In genomic region chr6:139290787-139291294, GRCh38 we compare ENCODE assay signal across 8 cellular contexts. TPM values are rescaled to one million over a fixed set of nuclear protein-coding genes. Genes with fewer than 3 reads are reported as not detected.
A peak's percentile ranks its signal among the peaks of the same experiment; 100 is the strongest.
DNase-seq lines count a peak whose midpoint lies in the region; ATAC-seq and TF ChIP-seq lines count a peak whose summit lies in the region.

No MANE protein-coding gene starts in this region.

- H3K4me1 ChIP-seq in CD8-positive, alpha-beta memory T cell (ENCODE audit: insufficient read depth, low read length), result peaks cover 43% of the 10 kb centered on the region
- peaks cover 3 to 55% (median 31%) of the 10 kb centered on the region in 12 donors for H3K4me1 ChIP-seq in heart left ventricle

- H3K9me3 ChIP-seq in CD8-positive, alpha-beta memory T cell (ENCODE audit: low read length), result no peaks in the 10 kb centered on the region
- no peaks in the 10 kb centered on the region for H3K9me3 ChIP-seq in T-helper 17 cell (ENCODE audit: control insufficient read depth, low read length, poor library complexity, severe bottlenecking)
- H3K9me3 ChIP-seq in heart left ventricle, result no peaks in the 10 kb centered on the region

- H3K4me1 Mint-ChIP-seq in CD8-positive, alpha-beta memory T cell, result peaks cover 56 to 74% (median 67%) of the 10 kb centered on the region in 3 donors
- peaks cover 39% of the 10 kb centered on the region for H3K4me1 Mint-ChIP-seq in T-helper 17 cell

- no peaks in the 10 kb centered on the region for H3K36me3 ChIP-seq in CD8-positive, alpha-beta memory T cell (ENCODE audit: insufficient read depth, low read length)
- H3K36me3 ChIP-seq in heart left ventricle, result peaks cover 0 to 14% (median 0%) of the 10 kb centered on the region in 9 donors

- peaks cover 0 to 2% of the 10 kb centered on the region in 2 donors for H3K27me3 Mint-ChIP-seq in CD8-positive, alpha-beta memory T cell
- no peaks in the 10 kb centered on the region for H3K27me3 Mint-ChIP-seq in T-helper 17 cell

- H3K4me3 Mint-ChIP-seq in CD8-positive, alpha-beta memory T cell, result peak overlapping the region; percentile 73 to 91 (median 85)
- peak overlapping the region; percentile 84 for H3K4me3 Mint-ChIP-seq in T-helper 17 cell

- TF ChIP-seq CTCF in heart left ventricle (IDR thresholded peaks at IDR 0.05), result no peak

- intact Hi-C loops in heart left ventricle (cut with DNase I), result loop anchor here in 4 of 10 donors (2.0 to 5.0 kb wide), 4 partner anchors 39 to 154 kb away; partner anchors contain the start of gene HECA (in 2 of the 4)

- CTCF ChIA-PET in CD8-positive, alpha-beta memory T cell (lab: Charles Lee), result interaction anchor here (1.1 to 4.6 kb wide), 11 partner anchors 21 to 303 kb away, joined by 3 to 23 read pairs (median 11); partner anchors contain the start of genes CITED2 and REPS1

- ATAC-seq in GM19328 (IDR thresholded peaks at IDR 0.05; ENCODE audit: unreplicated experiment), result peak; percentile 77
- ATAC-seq in HG03280 (IDR thresholded peaks at IDR 0.05; ENCODE audit: unreplicated experiment), result peak; percentile 77
- peak; percentile 66 for ATAC-seq in T-helper 17 cell
- ATAC-seq in heart left ventricle, result peak; percentile 76 to 88 (median 87)

- peak in 4 of 5 donors; percentile 3 to 81 (median 64) for DNase-seq in CD8-positive, alpha-beta memory T cell
- no peak for DNase-seq in T-helper 17 cell
- DNase-seq in heart left ventricle, result peak in 4 of 5 donors; percentile 29 to 62 (median 41)
- DNase-seq in NCI-H2029 treated with DMSO at 0.1 percent for 48 hours (lab: John Stamatoyannopoulos, UW), result no peak
- no peak for DNase-seq in NCI-H226

- peak overlapping the region; percentile 84 to 98 (median 96) for H3K27ac Mint-ChIP-seq in CD8-positive, alpha-beta memory T cell
- peak overlapping the region; percentile 94 for H3K27ac Mint-ChIP-seq in T-helper 17 cell

- peak overlapping the region; percentile 77 for H3K27ac ChIP-seq in CD8-positive, alpha-beta memory T cell (ENCODE audit: low read depth, low read length)
- H3K27ac ChIP-seq in heart left ventricle (peak overlapping the region; percentile 78 to 94 (median 88)), skin epidermis (peak overlapping the region; percentile 35 to 89 (median 76))

- WGBS in heart left ventricle, 4 donors, result 0 to 3% (median 1%) methylated on average over 4 of the region's 4 CpGs

- POLR2A ChIA-PET in CD8-positive, alpha-beta memory T cell (lab: Charles Lee), result interaction anchor here (0.6 to 3.0 kb wide), 9 partner anchors 10 to 249 kb away, joined by 3 to 35 read pairs (median 3); partner anchors contain the start of gene CITED2

- peaks cover 0 to 2% (median 0%) of the 10 kb centered on the region in 5 donors for H3K9me3 Mint-ChIP-seq in CD8-positive, alpha-beta memory T cell

- H3K4me3 ChIP-seq in CD8-positive, alpha-beta memory T cell (ENCODE audit: low read length), result peak overlapping the region; percentile 42
- H3K4me3 ChIP-seq in heart left ventricle (peak overlapping the region in 11 of 12 donors; percentile 16 to 62 (median 48)), skin epidermis (no peak overlapping the region)

- peaks cover 2 to 8% (median 3%) of the 10 kb centered on the region in 3 donors for H3K36me3 Mint-ChIP-seq in CD8-positive, alpha-beta memory T cell
- H3K36me3 Mint-ChIP-seq in T-helper 17 cell (ENCODE audit: low read depth), result no peaks in the 10 kb centered on the region

- TF ChIP-seq POLR2A in heart left ventricle (IDR thresholded peaks at IDR 0.05), result no peak

- no peaks in the 10 kb centered on the region for H3K27me3 ChIP-seq in CD8-positive, alpha-beta memory T cell (ENCODE audit: insufficient read depth, low read length, poor library complexity, severe bottlenecking)
- no peaks in the 10 kb centered on the region for H3K27me3 ChIP-seq in heart left ventricle

RNA-seq across cellular contexts. Expression of gene TXLNB, which starts 1.0 kb away (rescaled TPM):
- under 1 TPM; 0.13 to 0.47 TPM for total RNA-seq in CD8-positive, alpha-beta memory T cell
- polyA plus RNA-seq in CD8-positive, alpha-beta memory T cell, result 0.35 TPM
- under 1 TPM; 0.42 to 0.52 TPM for total RNA-seq in T-helper 17 cell
- total RNA-seq in heart left ventricle, result 100 to 1,000 TPM in 6 of 9 donors, 10 to 100 TPM in 3; 80.6 to 170 (median 138) TPM
- polyA plus RNA-seq in heart left ventricle, result 10 to 100 TPM; 10.1 to 40.4 TPM

Comparison
In these comparisons a context has a peak if more than half of its experiments do, and no peak if none do; other contexts are left out.
1. DNase-seq: peak in CD8-positive, alpha-beta memory T cell (4 of 5) and heart left ventricle (4 of 5); none in T-helper 17 cell (0 of 3), NCI-H2029 treated with DMSO at 0.1 percent for 48 hours (single experiment) and NCI-H226 (single experiment).
2. H3K4me3 ChIP-seq: peak in CD8-positive, alpha-beta memory T cell (single experiment) and heart left ventricle (11 of 12); none in skin epidermis (0 of 7).
3. RNA of gene TXLNB, which starts 1.0 kb away (total RNA-seq): 80.6 to 170 TPM in heart left ventricle; 0.42 to 0.52 TPM in T-helper 17 cell and 0.13 to 0.47 TPM in CD8-positive, alpha-beta memory T cell; every median in the first group is over 10 times any median in the second.
4. Peak in every context shown above with its lines, with median percentiles within 50 percentile points of each other: H3K27ac ChIP-seq and ATAC-seq.